ENCODE assay signal across 9 cellular contexts in genomic region chr14:100439781-100440180, GRCh38.
DNase-seq lines count a peak whose midpoint lies in the region; ATAC-seq and TF ChIP-seq lines count a peak whose summit lies in the region.
"Had no signal": no experiment of that assay in that cellular context is flagged by ENCODE, and none has a peak within 500 bp of the region (broad histone marks: within the 10 kb centered on the region; RNA-seq: fewer than 3 reads in every experiment).

No MANE protein-coding gene starts in this region.

- peak overlapping the region; percentile 85 to 95 (median 94) for H3K27ac Mint-ChIP-seq in brain
- no peak overlapping the region for H3K27ac Mint-ChIP-seq in CD4-positive, alpha-beta memory T cell
- H3K27ac Mint-ChIP-seq: immature natural killer cell had no signal

- DNase-seq in right atrium auricular region (ENCODE audit: low spot score) (peak; percentile 62), spleen (no peak), activated gamma-delta T cell (lab: John Stamatoyannopoulos, UW) (no peak)
- no peak for DNase-seq in CD4-positive, alpha-beta memory T cell
- no peak for DNase-seq in activated CD8-positive, alpha-beta memory T cell treated with anti-CD3 and anti-CD28 coated beads for 24 hours

- WGBS in spleen, 5 donors, result 51 to 68% (median 55%) methylated on average over 6 of the region's 6 CpGs

- H3K36me3 Mint-ChIP-seq in brain, result no peaks in the 10 kb centered on the region
- H3K36me3 Mint-ChIP-seq in CD4-positive, alpha-beta memory T cell, result no peaks in the 10 kb centered on the region
- H3K36me3 Mint-ChIP-seq: immature natural killer cell had no signal

- H3K4me1 ChIP-seq in right atrium auricular region, result peaks cover 0 to 27% of the 10 kb centered on the region in 2 donors
- H3K4me1 ChIP-seq in spleen, result peaks cover 0 to 38% (median 20%) of the 10 kb centered on the region in 6 donors
- H3K4me1 ChIP-seq in CD4-positive, alpha-beta memory T cell (ENCODE audit: insufficient read depth, low read length), result peaks cover 7% of the 10 kb centered on the region

- H3K36me3 ChIP-seq in right atrium auricular region, result no peaks in the 10 kb centered on the region
- H3K36me3 ChIP-seq in spleen, result no peaks in the 10 kb centered on the region
- no peaks in the 10 kb centered on the region for H3K36me3 ChIP-seq in CD4-positive, alpha-beta memory T cell (ENCODE audit: insufficient read depth, low read length)

- no peak for TF ChIP-seq RAD21 in Ishikawa (IDR thresholded peaks at IDR 0.05; ENCODE audit: low read depth)

- ATAC-seq in GM21723 (IDR thresholded peaks at IDR 0.05; ENCODE audit: unreplicated experiment), result no peak

- H3K9me3 ChIP-seq in right atrium auricular region, result no peaks in the 10 kb centered on the region
- H3K9me3 ChIP-seq in spleen, result no peaks in the 10 kb centered on the region
- H3K9me3 ChIP-seq in CD4-positive, alpha-beta memory T cell (ENCODE audit: control insufficient read depth in 1 of 2, low read length in 2 of 2), result no peaks in the 10 kb centered on the region

- peak overlapping the region in 3 of 5 experiments; percentile 41 to 59 (median 57) for H3K4me3 Mint-ChIP-seq in brain
- no peak overlapping the region for H3K4me3 Mint-ChIP-seq in CD4-positive, alpha-beta memory T cell
- H3K4me3 Mint-ChIP-seq: immature natural killer cell had no signal

- CTCF ChIA-PET in CD4-positive, alpha-beta memory T cell (lab: Charles Lee; ENCODE audit: partially characterized antibody), result interaction anchor here (0.6 to 6.8 kb wide), 3 partner anchors 206 to 214 kb away, joined by 3 to 58 read pairs (median 44); no protein-coding TSS in a partner anchor

- no peaks in the 10 kb centered on the region for H3K9me3 Mint-ChIP-seq in brain
- H3K9me3 Mint-ChIP-seq in CD4-positive, alpha-beta memory T cell, result no peaks in the 10 kb centered on the region
- H3K9me3 Mint-ChIP-seq: immature natural killer cell had no signal

- TF ChIP-seq CTCF in brain (conservative IDR thresholded peaks at IDR 0.05) (no peak), right atrium auricular region (IDR thresholded peaks at IDR 0.05) (no peak), spleen (IDR thresholded peaks at IDR 0.05 in 8 of 11, conservative IDR thresholded peaks at IDR 0.05 in 3 of 11) (no peak)

- H3K4me3 ChIP-seq in right atrium auricular region (no peak overlapping the region), spleen (no peak overlapping the region)
- no peak overlapping the region for H3K4me3 ChIP-seq in CD4-positive, alpha-beta memory T cell (ENCODE audit: low read length in 2 of 2)

- TF ChIP-seq EP300 in Ishikawa (IDR thresholded peaks at IDR 0.05; ENCODE audit: borderline replicate concordance), result no peak

- POLR2A ChIA-PET in CD4-positive, alpha-beta memory T cell (lab: Charles Lee; ENCODE audit: partially characterized antibody), result no interaction called here

- TF ChIP-seq POLR2A in spleen (IDR thresholded peaks at IDR 0.05), result no peak

- intact Hi-C loops in spleen (cut with DNase I; ENCODE audit: low total_unique reads), result no loop called here
- intact Hi-C loops in CD4-positive, alpha-beta memory T cell (cut with micrococcal nuclease), result loop anchor here (2.0 kb wide), 1 partner anchor 215 kb away; no protein-coding TSS in a partner anchor

- peaks cover 99% of the 10 kb centered on the region for H3K4me1 Mint-ChIP-seq in brain
- H3K4me1 Mint-ChIP-seq in CD4-positive, alpha-beta memory T cell, result peaks cover 0 to 11% (median 8%) of the 10 kb centered on the region in 4 donors
- H3K4me1 Mint-ChIP-seq: immature natural killer cell had no signal

- no peaks in the 10 kb centered on the region for H3K27me3 ChIP-seq in right atrium auricular region
- H3K27me3 ChIP-seq in spleen (replicated peaks in 1 of 7), result no peaks in the 10 kb centered on the region
- no peaks in the 10 kb centered on the region for H3K27me3 ChIP-seq in CD4-positive, alpha-beta memory T cell (ENCODE audit: insufficient read depth, low read length)

- H3K27ac ChIP-seq in right atrium auricular region (peak overlapping the region; percentile 52 to 63), spleen (peak overlapping the region in 6 of 8 donors; percentile 7 to 71 (median 28))
- H3K27ac ChIP-seq in CD4-positive, alpha-beta memory T cell (ENCODE audit: low read depth, low read length), result no peak overlapping the region

- H3K27me3 Mint-ChIP-seq in brain, result peaks cover 4% of the 10 kb centered on the region
- no peaks in the 10 kb centered on the region for H3K27me3 Mint-ChIP-seq in CD4-positive, alpha-beta memory T cell

TF ChIP-seq in Ishikawa, 13 proteins besides CTCF, POLR2A, EP300 and RAD21:
- TF ChIP-seq MAX (IDR thresholded peaks at IDR 0.05) (0 out of 2 replicates have a peak, but pooled peaks have one; percentile 11), CREB1 (IDR thresholded peaks at IDR 0.05; ENCODE audit: low read depth) (no peak), REST (IDR thresholded peaks at IDR 0.05; ENCODE audit: low read depth) (no peak)

Comparison
In these comparisons a context has a peak if more than half of its experiments do, and no peak if none do; other contexts are left out.
1. H3K27ac Mint-ChIP-seq: peak in brain (5 of 5); none in CD4-positive, alpha-beta memory T cell (0 of 7).
2. H3K4me3 Mint-ChIP-seq: peak in brain (3 of 5); none in CD4-positive, alpha-beta memory T cell (0 of 8).